Comparison of ENCODE assay signal across 8 cellular contexts in genomic region chr2:3377279-3377611, GRCh38. TPM values are rescaled to one million over a fixed set of nuclear protein-coding genes. Genes with fewer than 3 reads are reported as not detected.
DNase-seq lines count a peak whose midpoint lies in the region; ATAC-seq and TF ChIP-seq lines count a peak whose summit lies in the region.

No MANE protein-coding gene starts in this region.

- 0 to 2% (median 1%) methylated on average over 8 of the region's 8 CpGs for WGBS in stomach, 5 donors

- H3K27ac ChIP-seq in CD4-positive, CD25-positive, alpha-beta regulatory T cell (ENCODE audit: insufficient read depth, low read length, poor library complexity, severe bottlenecking), result peak overlapping the region; percentile 93
- H3K27ac ChIP-seq in PC-9 (peak overlapping the region; percentile 22), stomach (peak overlapping the region; percentile 86 to 93 (median 90))

- BruUV-seq in PC-9 (replicated peaks; lab: Mats Ljungman, UMichigan) (TSS peak; percentile 40), MCF 10A (replicated peaks; lab: Mats Ljungman, UMichigan) (TSS peak; percentile 45)

- H3K9me3 ChIP-seq in CD4-positive, CD25-positive, alpha-beta regulatory T cell (ENCODE audit: control insufficient read depth in 2 of 2, low read length in 2 of 2), result no peaks in the 10 kb centered on the region
- no peaks in the 10 kb centered on the region for H3K9me3 ChIP-seq in PC-9 (ENCODE audit: insufficient read depth, low read depth)
- peaks cover 0 to 7% (median 0%) of the 10 kb centered on the region in 4 donors for H3K9me3 ChIP-seq in stomach

- H3K79me2 ChIP-seq in PC-9 (ENCODE audit: low read depth), result peaks cover 59% of the 10 kb centered on the region

- intact Hi-C loops in PC-9 (cut with micrococcal nuclease; ENCODE audit: unreplicated experiment), result no loop called here
- intact Hi-C loops in MCF 10A (cut with micrococcal nuclease), result no loop called here
- intact Hi-C loops in left colon (cut with DNase I, micrococcal nuclease), result no loop called here
- intact Hi-C loops in stomach (cut with DNase I; ENCODE audit: low total_unique reads), result no loop called here

- TF ChIP-seq CTCF in PC-9 (conservative IDR thresholded peaks at IDR 0.05) (no peak), MCF 10A (IDR thresholded peaks at IDR 0.05; ENCODE audit: unreplicated experiment) (no peak), stomach (IDR thresholded peaks at IDR 0.05) (no peak)

- peak in 1 of 2 donors; percentile 6 for ATAC-seq in CD4-positive, CD25-positive, alpha-beta regulatory T cell (ENCODE audit: low read depth in 2 of 2)
- peak; percentile 22 for ATAC-seq in GM19035 (IDR thresholded peaks at IDR 0.05; ENCODE audit: unreplicated experiment)
- peak; percentile 17 for ATAC-seq in HG03139 (IDR thresholded peaks at IDR 0.05; ENCODE audit: unreplicated experiment)
- ATAC-seq in left colon, result peak; percentile 5

- H3K9me3 Mint-ChIP-seq in CD4-positive, CD25-positive, alpha-beta regulatory T cell, result no peaks in the 10 kb centered on the region
- H3K9me3 Mint-ChIP-seq in MCF 10A (ENCODE audit: unreplicated experiment), result no peaks in the 10 kb centered on the region

- POLR2A ChIA-PET in PC-9 (lab: Charles Lee; ENCODE audit: unreplicated experiment) (interaction anchor here (0.5 kb wide), 1 partner anchor 8 kb away, joined by 3 read pairs; no protein-coding TSS in a partner anchor), MCF 10A (lab: Yijun Ruan, JAX) (interaction anchor here (0.9 to 2.4 kb wide), 10 partner anchors 9 to 244 kb away, joined by 3 to 10 read pairs (median 5); partner anchors contain the start of genes ADI1 and RNASEH1)

- H2AFZ ChIP-seq in PC-9, result peak overlapping the region; percentile 89

- no peak for TF ChIP-seq EP300 in stomach (IDR thresholded peaks at IDR 0.05)

- H3K27me3 ChIP-seq in CD4-positive, CD25-positive, alpha-beta regulatory T cell (ENCODE audit: control insufficient read depth, insufficient read depth, low read length), result no peaks in the 10 kb centered on the region
- H3K27me3 ChIP-seq in PC-9 (ENCODE audit: insufficient read depth, low read depth), result no peaks in the 10 kb centered on the region
- no peaks in the 10 kb centered on the region for H3K27me3 ChIP-seq in stomach

- H3K36me3 ChIP-seq in CD4-positive, CD25-positive, alpha-beta regulatory T cell (ENCODE audit: control insufficient read depth, insufficient read depth, low read length), result peaks cover 1% of the 10 kb centered on the region
- H3K36me3 ChIP-seq in PC-9 (ENCODE audit: low read depth) (peaks cover 5% of the 10 kb centered on the region; the same call in 1 of the 2 replicates), stomach (peaks cover 0 to 3% (median 2%) of the 10 kb centered on the region in 4 donors)

- TF ChIP-seq POLR2A in stomach (IDR thresholded peaks at IDR 0.05), result no peak

- H3K27ac Mint-ChIP-seq in CD4-positive, CD25-positive, alpha-beta regulatory T cell, result peak overlapping the region; percentile 97 to 99 (median 99)
- H3K27ac Mint-ChIP-seq in MCF 10A (ENCODE audit: low read depth, unreplicated experiment), result peak overlapping the region; percentile 93

- peak in 1 of 3 donors; percentile 79 for DNase-seq in CD4-positive, CD25-positive, alpha-beta regulatory T cell
- DNase-seq in PC-9, result peak in 1 of 2 experiments; percentile 62
- DNase-seq in MCF 10A (ENCODE audit: unreplicated experiment), result peak; percentile 41
- DNase-seq in left colon, result no peak
- no peak for DNase-seq in stomach
- no peak for DNase-seq in NCI-H187 (lab: John Stamatoyannopoulos, UW)

- peaks cover 8% of the 10 kb centered on the region for H3K27me3 Mint-ChIP-seq in CD4-positive, CD25-positive, alpha-beta regulatory T cell
- H3K27me3 Mint-ChIP-seq in MCF 10A (ENCODE audit: insufficient read depth, unreplicated experiment), result no peaks in the 10 kb centered on the region

- H3F3A ChIP-seq in PC-9 (ENCODE audit: insufficient read depth, low read depth), result peaks cover 21% of the 10 kb centered on the region

- H3K4me3 ChIP-seq in CD4-positive, CD25-positive, alpha-beta regulatory T cell (ENCODE audit: low read depth, low read length), result peak overlapping the region; percentile 89
- H3K4me3 ChIP-seq in PC-9 (peak overlapping the region; percentile 85), stomach (peak overlapping the region; percentile 77 to 94 (median 83))

- H3K4me3 Mint-ChIP-seq in CD4-positive, CD25-positive, alpha-beta regulatory T cell, result peak overlapping the region; percentile 96 to 99 (median 98)
- H3K4me3 Mint-ChIP-seq in MCF 10A (ENCODE audit: unreplicated experiment), result peak overlapping the region; percentile 99

- no peaks in the 10 kb centered on the region for H4K20me1 ChIP-seq in PC-9 (ENCODE audit: insufficient read depth)

- H3K9me2 ChIP-seq in PC-9 (ENCODE audit: insufficient read depth), result no peaks in the 10 kb centered on the region

- peaks cover 7% of the 10 kb centered on the region for H3K36me3 Mint-ChIP-seq in CD4-positive, CD25-positive, alpha-beta regulatory T cell
- H3K36me3 Mint-ChIP-seq in MCF 10A (ENCODE audit: insufficient read depth, unreplicated experiment), result peaks cover 11% of the 10 kb centered on the region

- H3K4me1 Mint-ChIP-seq in CD4-positive, CD25-positive, alpha-beta regulatory T cell, result peaks cover 16 to 59% (median 38%) of the 10 kb centered on the region in 4 donors
- H3K4me1 Mint-ChIP-seq in MCF 10A (ENCODE audit: insufficient read depth, unreplicated experiment), result peaks cover 5% of the 10 kb centered on the region

- peaks cover 44% of the 10 kb centered on the region for H3K4me1 ChIP-seq in CD4-positive, CD25-positive, alpha-beta regulatory T cell (ENCODE audit: control insufficient read depth, insufficient read depth, low read length, poor library complexity, severe bottlenecking)
- H3K4me1 ChIP-seq in PC-9 (replicated peaks; ENCODE audit: insufficient read depth), result peaks cover 30% of the 10 kb centered on the region
- H3K4me1 ChIP-seq in stomach, result peaks cover 21 to 45% (median 42%) of the 10 kb centered on the region in 4 donors

- CTCF ChIA-PET in PC-9 (lab: Charles Lee) (interaction anchor here (0.6 kb wide), 1 partner anchor 181 kb away, joined by 6 read pairs; no protein-coding TSS in a partner anchor), MCF 10A (lab: Yijun Ruan, JAX) (interaction anchor here (0.6 kb wide), 1 partner anchor 52 kb away, joined by 4 read pairs; no protein-coding TSS in a partner anchor)

- H3K4me2 ChIP-seq in PC-9, result peak overlapping the region; percentile 97

RNA-seq across cellular contexts. Expression of gene EIPR1, which starts 0.4 kb away (rescaled TPM):
- total RNA-seq in CD4-positive, CD25-positive, alpha-beta regulatory T cell, result 26.6 TPM
- polyA plus RNA-seq in CD4-positive, CD25-positive, alpha-beta regulatory T cell, result 10 to 100 TPM; 31.1 to 44.8 (median 35.2) TPM
- total RNA-seq in PC-9 (2021) (40.4 and 40.6 TPM in 2 replicates), MCF 10A (2022) (42.9 and 49.0 TPM in 2 replicates), left colon (10 to 100 TPM; 21.3 to 25.8 TPM), stomach (10 to 100 TPM in 4 of 5 donors, 1 to 10 TPM in 1; 1.2 to 39.4 (median 17.1) TPM)
- polyA plus RNA-seq in stomach, result 10 to 100 TPM in 2 of 3 donors, 1 to 10 TPM in 1; 10.0 to 15.1 (median 10.4) TPM

RNA-seq across cellular contexts. Expression of gene TRAPPC12, which starts 2.2 kb away (rescaled TPM):
- 97.3 TPM for total RNA-seq in CD4-positive, CD25-positive, alpha-beta regulatory T cell
- 10 to 100 TPM; 30.5 to 47.7 (median 33.0) TPM for polyA plus RNA-seq in CD4-positive, CD25-positive, alpha-beta regulatory T cell
- total RNA-seq in PC-9 (2021), result 69.3 and 77.6 TPM in 2 replicates
- total RNA-seq in MCF 10A (2022), result 84.4 and 102 TPM in 2 replicates
- total RNA-seq in left colon, result 100 to 1,000 TPM in 1 of 2 donors, 10 to 100 TPM in 1; 74.2 to 105 TPM
- total RNA-seq in stomach, result 100 to 1,000 TPM in 1 of 5 donors, 10 to 100 TPM in 4; 46.6 to 158 (median 71.4) TPM
- polyA plus RNA-seq in stomach, result 10 to 100 TPM; 65.8 to 85.7 (median 69.9) TPM

Comparison
In these comparisons a context has a peak if more than half of its experiments do, and no peak if none do; other contexts are left out.
1. H3K27ac ChIP-seq: peak in every context shown above with its lines; median percentile 93 in CD4-positive, CD25-positive, alpha-beta regulatory T cell; 90 in stomach; 22 in PC-9.